In the genomic region with DNA sequence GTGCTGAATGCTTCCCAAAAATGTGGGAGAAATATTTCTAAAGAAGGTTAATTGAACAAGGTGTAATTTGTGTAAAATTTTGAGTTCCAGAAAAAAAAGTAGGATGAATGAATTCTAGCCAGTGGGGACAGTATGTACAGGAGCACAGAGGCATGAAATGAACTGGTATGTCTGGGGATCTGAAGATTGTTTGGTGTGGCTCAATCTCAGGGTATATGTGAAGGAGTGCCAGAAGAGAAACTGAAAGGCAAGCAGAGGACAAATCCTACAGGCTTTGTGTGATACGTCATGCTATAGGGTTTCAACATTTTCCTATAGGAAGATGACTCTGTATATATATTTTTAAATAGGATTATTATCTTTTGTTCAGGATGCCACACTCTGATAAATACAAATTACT, we compare ENCODE assay signal across 6 cellular contexts.
"Had no signal": no experiment of that assay in that cellular context is flagged by ENCODE, and none has a peak within 500 bp of the region (broad histone marks: within the 10 kb centered on the region; RNA-seq: fewer than 3 reads in every experiment).

No MANE protein-coding gene starts in this region.

- H3K4me3 ChIP-seq: K562 had no signal

- H3K4me3 Mint-ChIP-seq: IgD-negative memory B cell had no signal

- ATAC-seq: HepG2, K562 had no signal

- DNase-seq: IMR-90, KBM-7 had no signal

- H3K9me3 Mint-ChIP-seq: IgD-negative memory B cell had no signal

- H3K27me3 Mint-ChIP-seq: IgD-negative memory B cell had no signal

- H3K27ac ChIP-seq: HL-60 had no signal

- H3K27ac Mint-ChIP-seq: IgD-negative memory B cell had no signal

- H3K4me1 Mint-ChIP-seq: IgD-negative memory B cell had no signal
